Comparison of ENCODE assay signal across 22 cellular contexts in genomic region chr3:175695251-175695650, GRCh38.
DNase-seq lines count a peak whose midpoint lies in the region; FAIRE-seq and TF ChIP-seq lines count a peak whose summit lies in the region.
"Had no signal": no experiment of that assay in that cellular context is flagged by ENCODE, and none has a peak within 500 bp of the region (broad histone marks: within the 10 kb centered on the region; RNA-seq: fewer than 3 reads in every experiment).

No MANE protein-coding gene starts in this region.

- peaks cover 5% of the 10 kb centered on the region for H3K4me1 Mint-ChIP-seq in HFFc6 (ENCODE audit: low read depth)
- no peaks in the 10 kb centered on the region for H3K4me1 Mint-ChIP-seq in astrocyte (ENCODE audit: low read depth, unreplicated experiment)
- peaks cover 23% of the 10 kb centered on the region for H3K4me1 Mint-ChIP-seq in osteocyte (ENCODE audit: unreplicated experiment)
- H3K4me1 Mint-ChIP-seq: B cell; CD8-positive, alpha-beta memory T cell; GM23338; H9 had no signal

- H3K9me3 ChIP-seq in astrocyte (ENCODE audit: insufficient read depth, low read depth, low read length) (no peaks in the 10 kb centered on the region), osteoblast (ENCODE audit: low read depth, low read length) (no peaks in the 10 kb centered on the region)
- H3K9me3 ChIP-seq: BLaER1 had no signal

- H4K20me1 ChIP-seq in astrocyte (ENCODE audit: insufficient read depth, low read length) (no peaks in the 10 kb centered on the region), osteoblast (ENCODE audit: insufficient read depth, low read length) (no peaks in the 10 kb centered on the region)
- H4K20me1 ChIP-seq: BLaER1 had no signal

- no peaks in the 10 kb centered on the region for H3K36me3 ChIP-seq in astrocyte (ENCODE audit: insufficient read depth, low read length)
- H3K36me3 ChIP-seq in osteoblast (ENCODE audit: insufficient read depth, low read length): no peaks in the 10 kb centered on the region
- H3K36me3 ChIP-seq: BLaER1 had no signal

- no peak for TF ChIP-seq CTCF in HFFc6 (IDR thresholded peaks at IDR 0.05)
- TF ChIP-seq CTCF in astrocyte (IDR thresholded peaks at IDR 0.05; ENCODE audit: insufficient read depth, low read depth, low read length): no peak
- TF ChIP-seq CTCF in osteocyte (IDR thresholded peaks at IDR 0.05): no peak
- no peak for TF ChIP-seq CTCF in osteoblast (IDR thresholded peaks at IDR 0.05; ENCODE audit: extremely low read depth, low read depth, low read length)

- H3K4me3 ChIP-seq in astrocyte (ENCODE audit: insufficient read depth, low read depth, low read length) (no peak overlapping the region), osteoblast (ENCODE audit: insufficient read depth, low read length) (no peak overlapping the region)
- H3K4me3 ChIP-seq: BLaER1, GM23338 had no signal

- H3K4me3 Mint-ChIP-seq in HFFc6 (no peak overlapping the region), astrocyte (ENCODE audit: unreplicated experiment) (no peak overlapping the region), osteocyte (ENCODE audit: unreplicated experiment) (no peak overlapping the region)
- H3K4me3 Mint-ChIP-seq: B cell; CD4-positive, alpha-beta T cell; CD8-positive, alpha-beta memory T cell; GM23338; H9 had no signal

- no peak overlapping the region for H3K9ac ChIP-seq in astrocyte (ENCODE audit: low read length)
- H3K9ac ChIP-seq: BLaER1 had no signal

- H3K4me2 ChIP-seq in astrocyte (ENCODE audit: low read length) (no peak overlapping the region), osteoblast (ENCODE audit: insufficient read depth, low read length) (no peak overlapping the region)
- H3K4me2 ChIP-seq: BLaER1, GM23338 had no signal

- no peak overlapping the region for H3K27ac ChIP-seq in astrocyte (ENCODE audit: low read depth, low read length)
- H3K27ac ChIP-seq in osteoblast (ENCODE audit: low read depth, low read length): no peak overlapping the region
- H3K27ac ChIP-seq: BLaER1, C4-2B had no signal

- DNase-seq in HFFc6 (no peak), astrocyte (ENCODE audit: low read depth) (peak; percentile 9), dedifferentiated amniotic fluid mesenchymal stem cell (ENCODE audit: extremely low spot score) (peak; percentile 37), osteocyte (ENCODE audit: extremely low spot score, unreplicated experiment) (no peak), COLO829 (ENCODE audit: low spot score) (no peak), CD1c-positive myeloid dendritic cell (ENCODE audit: extremely low spot score) (no peak), NCI-H1105 treated with DMSO at 0.1 percent for 48 hours (lab: John Stamatoyannopoulos, UW) (no peak), osteoblast (ENCODE audit: insufficient read length, low spot score, missing footprints) (no peak)
- DNase-seq: Calu3; CD4-positive, alpha-beta T cell; CD8-positive, alpha-beta memory T cell; COR-L47; DMS53; DMS79 treated with DMSO at 0.1 percent for 48 hours; H9 had no signal

- H3K4me1 ChIP-seq in astrocyte (ENCODE audit: insufficient read depth, low read length) (no peaks in the 10 kb centered on the region), osteoblast (ENCODE audit: insufficient read depth, low read length) (no peaks in the 10 kb centered on the region)
- H3K4me1 ChIP-seq: BLaER1 had no signal

- H3K9me3 Mint-ChIP-seq in HFFc6 (no peaks in the 10 kb centered on the region), astrocyte (ENCODE audit: unreplicated experiment) (peaks cover 2% of the 10 kb centered on the region), osteocyte (ENCODE audit: unreplicated experiment) (peaks cover 4% of the 10 kb centered on the region)
- H3K9me3 Mint-ChIP-seq: CD4-positive, alpha-beta T cell; GM23338; H9 had no signal

- H3K27me3 Mint-ChIP-seq in HFFc6 (ENCODE audit: insufficient read depth): no peaks in the 10 kb centered on the region
- no peaks in the 10 kb centered on the region for H3K27me3 Mint-ChIP-seq in astrocyte (ENCODE audit: low read depth, unreplicated experiment)
- no peaks in the 10 kb centered on the region for H3K27me3 Mint-ChIP-seq in osteocyte (ENCODE audit: unreplicated experiment)
- H3K27me3 Mint-ChIP-seq: B cell; CD4-positive, alpha-beta T cell; CD8-positive, alpha-beta memory T cell had no signal

- no peaks in the 10 kb centered on the region for H3K27me3 ChIP-seq in astrocyte (ENCODE audit: insufficient read depth, low read length)
- H3K27me3 ChIP-seq in osteoblast (ENCODE audit: insufficient read depth, low read length): no peaks in the 10 kb centered on the region
- H3K27me3 ChIP-seq: BLaER1 had no signal

- FAIRE-seq in astrocyte (lab: Jason Lieb, UNC): no peak
- FAIRE-seq: G401.6, GM12892, GM19239 had no signal

- 0 out of 2 replicates have a peak overlapping the region, but pooled peaks have one; percentile 12 for H3K27ac Mint-ChIP-seq in HFFc6
- no peak overlapping the region for H3K27ac Mint-ChIP-seq in astrocyte (ENCODE audit: unreplicated experiment)
- H3K27ac Mint-ChIP-seq in osteocyte (ENCODE audit: unreplicated experiment): peak overlapping the region; percentile 6
- H3K27ac Mint-ChIP-seq: B cell; CD4-positive, alpha-beta T cell; CD8-positive, alpha-beta memory T cell; GM23338; H9 had no signal

- H3K36me3 Mint-ChIP-seq in HFFc6 (ENCODE audit: low read depth): no peaks in the 10 kb centered on the region
- H3K36me3 Mint-ChIP-seq in astrocyte (ENCODE audit: low read depth, unreplicated experiment): no peaks in the 10 kb centered on the region
- H3K36me3 Mint-ChIP-seq in osteocyte (ENCODE audit: unreplicated experiment): no peaks in the 10 kb centered on the region
- H3K36me3 Mint-ChIP-seq: CD8-positive, alpha-beta memory T cell had no signal

- H3K79me2 ChIP-seq in astrocyte (ENCODE audit: insufficient read depth, low read length) (no peaks in the 10 kb centered on the region), osteoblast (ENCODE audit: insufficient read depth, low read length) (no peaks in the 10 kb centered on the region)

- H2AFZ ChIP-seq in astrocyte (ENCODE audit: low read depth, low read length): no peak overlapping the region
- no peak overlapping the region for H2AFZ ChIP-seq in osteoblast (ENCODE audit: low read length)
- H2AFZ ChIP-seq: GM23338 had no signal

Comparison
In these comparisons a context has a peak if more than half of its experiments do, and no peak if none do; other contexts are left out.
1. DNase-seq: peak in astrocyte (single experiment) and dedifferentiated amniotic fluid mesenchymal stem cell (single experiment); none in HFFc6 (single experiment), osteocyte (single experiment), COLO829 (single experiment), CD1c-positive myeloid dendritic cell (single experiment), NCI-H1105 treated with DMSO at 0.1 percent for 48 hours (single experiment) and osteoblast (single experiment).